Comparison of ENCODE assay signal across 31 cellular contexts in the genomic region with DNA sequence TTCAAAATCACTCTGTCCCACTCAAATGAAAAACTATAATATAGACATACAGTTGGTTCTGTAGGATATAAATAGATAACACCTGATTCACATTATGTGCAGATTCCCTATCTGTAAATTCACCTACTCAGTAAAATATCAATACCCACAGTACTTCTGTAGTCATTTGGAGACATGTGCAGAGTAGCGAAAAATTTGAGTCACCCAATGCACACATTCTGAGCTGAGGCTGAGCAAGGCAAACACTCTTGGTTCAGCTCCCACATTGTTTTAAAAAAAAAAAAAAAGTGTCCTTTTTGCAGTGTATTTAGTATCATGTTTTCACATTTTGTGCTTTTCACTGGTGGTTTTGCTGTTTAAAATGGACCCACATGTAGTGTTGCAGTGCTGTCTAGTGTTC. TPM values are rescaled to one million over a fixed set of nuclear protein-coding genes. Genes with fewer than 3 reads are reported as not detected.
A peak's percentile ranks its signal among the peaks of the same experiment; 100 is the strongest.
DNase-seq lines count a peak whose midpoint lies in the region; ATAC-seq lines count a peak whose summit lies in the region.
"Had no signal": no experiment of that assay in that cellular context is flagged by ENCODE, and none has a peak within 500 bp of the region (broad histone marks: within the 10 kb centered on the region; RNA-seq: fewer than 3 reads in every experiment).

No MANE protein-coding gene starts in this region.

- H3K27me3 Mint-ChIP-seq in activated CD4-positive, alpha-beta T cell treated with anti-CD3 and anti-CD28 coated beads for 36 hours: no peaks in the 10 kb centered on the region
- no peaks in the 10 kb centered on the region for H3K27me3 Mint-ChIP-seq in activated CD4-positive, alpha-beta memory T cell treated with anti-CD3 and anti-CD28 coated beads for 36 hours
- H3K27me3 Mint-ChIP-seq: B cell, brain, naive B cell had no signal

- H3K9ac ChIP-seq in GM23248: no peak overlapping the region

- DNase-seq in activated CD4-positive, alpha-beta T cell treated with anti-CD3 and anti-CD28 coated beads for 36 hours: peak; percentile 11
- no peak for DNase-seq in activated CD4-positive, alpha-beta T cell treated with anti-CD3 and anti-CD28 coated beads, Interleukin-2, amount 50 U/mL, for 4 hours
- peak; percentile 25 for DNase-seq in GM23248
- DNase-seq in epithelial cell of prostate (ENCODE audit: low read depth, low spot score): no peak
- DNase-seq in kidney glomerular epithelial cell (lab: John Stamatoyannopoulos, UW): peak; percentile 14
- DNase-seq in NCI-H69 (lab: John Stamatoyannopoulos, UW): no peak
- no peak for DNase-seq in activated CD4-positive, alpha-beta memory T cell treated with anti-CD3 and anti-CD28 coated beads for 36 hours
- DNase-seq: activated CD4-positive, alpha-beta T cell treated with anti-CD3 and anti-CD28 coated beads, Interleukin-2, amount 50 U/mL, for 48 hours; activated naive CD4-positive, alpha-beta T cell treated with anti-CD3 and anti-CD28 coated beads, Interleukin-2, amount 50 U/mL, for 16 hours; CD8-positive, alpha-beta T cell; cerebellar nuclear complex; dorsolateral prefrontal cortex; immature natural killer cell; naive B cell; NCI-H1048; NCI-H1694 treated with DMSO at 0.1 percent for 48 hours; NCI-H446 treated with DMSO at 0.1 percent for 48 hours; posterior cingulate gyrus; right cardiac atrium; RPMI8226; SJCRH30; stimulated activated CD4-positive, alpha-beta T cell treated with anti-CD3 and anti-CD28 coated beads, Interleukin-2, amount 100 ng/mL, for 48 hours; T1000; tibial artery had no signal

- POLR2A ChIA-PET in activated CD4-positive, alpha-beta T cell treated with anti-CD3 and anti-CD28 coated beads for 36 hours (lab: Charles Lee): no interaction called here
- POLR2A ChIA-PET in activated CD4-positive, alpha-beta memory T cell treated with anti-CD3 and anti-CD28 coated beads for 36 hours (lab: Charles Lee): no interaction called here

- no peaks in the 10 kb centered on the region for H3K27me3 ChIP-seq in GM23248 (replicated peaks; ENCODE audit: insufficient read depth)
- H3K27me3 ChIP-seq: dorsolateral prefrontal cortex, neutrophil, SJCRH30, tibial artery, vagina had no signal

- no peaks in the 10 kb centered on the region for H4K20me1 ChIP-seq in GM23248 (ENCODE audit: insufficient read depth)

- H3K4me1 Mint-ChIP-seq in activated CD4-positive, alpha-beta T cell treated with anti-CD3 and anti-CD28 coated beads for 36 hours: peaks cover 7% of the 10 kb centered on the region
- H3K4me1 Mint-ChIP-seq in activated CD4-positive, alpha-beta memory T cell treated with anti-CD3 and anti-CD28 coated beads for 36 hours (ENCODE audit: low read depth): peaks cover 7% of the 10 kb centered on the region
- H3K4me1 Mint-ChIP-seq: B cell, brain, immature natural killer cell, mesothelial cell of epicardium, naive B cell had no signal

- no peak overlapping the region for H3K4me3 ChIP-seq in GM23248
- H3K4me3 ChIP-seq: dorsolateral prefrontal cortex, SJCRH30, tibial artery, vagina had no signal

- no peaks in the 10 kb centered on the region for H3K9me3 ChIP-seq in GM23248 (ENCODE audit: low read depth)
- H3K9me3 ChIP-seq: neutrophil, tibial artery, vagina had no signal

- H3K36me3 ChIP-seq in GM23248 (ENCODE audit: low read depth): peaks cover 39% of the 10 kb centered on the region

- CTCF ChIA-PET in activated CD4-positive, alpha-beta T cell treated with anti-CD3 and anti-CD28 coated beads for 36 hours (lab: Charles Lee): interaction anchor here (0.7 to 1.1 kb wide), 2 partner anchors 9 to 1307 kb away, joined by 3 read pairs; no protein-coding TSS in a partner anchor
- CTCF ChIA-PET in activated CD4-positive, alpha-beta memory T cell treated with anti-CD3 and anti-CD28 coated beads for 36 hours (lab: Charles Lee): interaction anchor here (0.6 to 1.8 kb wide), 2 partner anchors 81 to 259 kb away, joined by 3 to 5 read pairs; no protein-coding TSS in a partner anchor

- WGBS in GM23248 (ENCODE audit: low coverage in 1 of 2, low lambda C conversion rate in 2 of 2, missing lambda C conversion rate in 2 of 2), 2 experiments: 82 to 94% methylated on average over 1 of the region's 1 CpG

- H3K4me2 ChIP-seq in GM23248 (ENCODE audit: unreplicated experiment): no peak overlapping the region

- intact Hi-C loops in activated CD4-positive, alpha-beta T cell treated with anti-CD3 and anti-CD28 coated beads for 36 hours (cut with DNase I, micrococcal nuclease): loop anchor here in 1 of 2 experiments (5.0 kb wide), 1 partner anchor 72 kb away; no protein-coding TSS in a partner anchor
- intact Hi-C loops in activated CD4-positive, alpha-beta memory T cell treated with anti-CD3 and anti-CD28 coated beads for 36 hours (cut with micrococcal nuclease): no loop called here

- H3K9me3 Mint-ChIP-seq in activated CD4-positive, alpha-beta T cell treated with anti-CD3 and anti-CD28 coated beads for 36 hours (ENCODE audit: low read depth): no peaks in the 10 kb centered on the region
- no peaks in the 10 kb centered on the region for H3K9me3 Mint-ChIP-seq in activated CD4-positive, alpha-beta memory T cell treated with anti-CD3 and anti-CD28 coated beads for 36 hours
- H3K9me3 Mint-ChIP-seq: activated T-helper 2 cell treated with anti-CD3 and anti-CD28 coated beads, Interferon-gamma antibody, Interleukin-2, Interleukin-4, amounts not matched to agents 10 μg/mL and 5 μg/mL and 100 μg/mL, durations not matched to agents 14 hours and 24 hours and 36 hours; CD8-positive, alpha-beta T cell; immature natural killer cell had no signal

- no peaks in the 10 kb centered on the region for H3K9me2 ChIP-seq in GM23248 (ENCODE audit: insufficient read depth)

- ATAC-seq in activated CD4-positive, alpha-beta T cell treated with anti-CD3 and anti-CD28 coated beads for 36 hours: peak; percentile 78
- ATAC-seq in GM18867 (IDR thresholded peaks at IDR 0.05; ENCODE audit: unreplicated experiment): no peak
- ATAC-seq: CD8-positive, alpha-beta T cell; right cardiac atrium had no signal

- no peak overlapping the region for H2AFZ ChIP-seq in GM23248

- no peaks in the 10 kb centered on the region for H3K79me2 ChIP-seq in GM23248 (ENCODE audit: insufficient read depth)

- H3F3A ChIP-seq in GM23248 (ENCODE audit: insufficient read depth): peaks cover 21% of the 10 kb centered on the region

- H3K27ac ChIP-seq in GM23248: no peak overlapping the region
- H3K27ac ChIP-seq in epithelial cell of prostate: peak overlapping the region; percentile 10
- H3K27ac ChIP-seq: neutrophil, SJCRH30, tibial artery, vagina had no signal

- H3K27ac Mint-ChIP-seq in activated CD4-positive, alpha-beta T cell treated with anti-CD3 and anti-CD28 coated beads for 36 hours: no peak overlapping the region
- H3K27ac Mint-ChIP-seq in activated CD4-positive, alpha-beta memory T cell treated with anti-CD3 and anti-CD28 coated beads for 36 hours: no peak overlapping the region
- H3K27ac Mint-ChIP-seq: activated T-helper 2 cell treated with anti-CD3 and anti-CD28 coated beads, Interferon-gamma antibody, Interleukin-2, Interleukin-4, amounts not matched to agents 10 μg/mL and 5 μg/mL and 100 μg/mL, durations not matched to agents 14 hours and 24 hours and 36 hours; B cell; brain; CD8-positive, alpha-beta T cell; mesothelial cell of epicardium; naive B cell had no signal

- H3K4me1 ChIP-seq in GM23248 (ENCODE audit: insufficient read depth): peaks cover 16% of the 10 kb centered on the region
- H3K4me1 ChIP-seq: SJCRH30, tibial artery, vagina had no signal

- in situ Hi-C loops in GM23248 (cut with MboI): no loop called here

- no peak overlapping the region for H3K4me3 Mint-ChIP-seq in activated CD4-positive, alpha-beta T cell treated with anti-CD3 and anti-CD28 coated beads for 36 hours
- H3K4me3 Mint-ChIP-seq in activated CD4-positive, alpha-beta memory T cell treated with anti-CD3 and anti-CD28 coated beads for 36 hours: no peak overlapping the region
- H3K4me3 Mint-ChIP-seq: B cell; brain; CD8-positive, alpha-beta T cell; immature natural killer cell; mesothelial cell of epicardium; naive B cell had no signal

- peaks cover 41% of the 10 kb centered on the region for H3K36me3 Mint-ChIP-seq in activated CD4-positive, alpha-beta T cell treated with anti-CD3 and anti-CD28 coated beads for 36 hours (ENCODE audit: low read depth)
- peaks cover 43% of the 10 kb centered on the region for H3K36me3 Mint-ChIP-seq in activated CD4-positive, alpha-beta memory T cell treated with anti-CD3 and anti-CD28 coated beads for 36 hours

RNA-seq across cellular contexts. Expression of gene BBS10, which starts 27.3 kb away (rescaled TPM):
- 1 to 10 TPM; 3.5 to 4.0 TPM for total RNA-seq in activated CD4-positive, alpha-beta T cell treated with anti-CD3 and anti-CD28 coated beads for 36 hours
- total RNA-seq in GM23248 (2014; rRNA removed; shearing (Covaris generic)): 13.9 and 15.8 TPM in 2 replicates
- polyA plus RNA-seq in GM23248 (2016; fragmentation: Nextera tagmentation; extraction: Ambion mirVana): 14.4 and 16.8 TPM in 2 replicates
- total RNA-seq in activated CD4-positive, alpha-beta memory T cell treated with anti-CD3 and anti-CD28 coated beads for 36 hours: 1 to 10 TPM; 3.2 to 3.4 TPM

Comparison
In these comparisons a context has a peak if more than half of its experiments do, and no peak if none do; other contexts are left out.
1. DNase-seq: peak in activated CD4-positive, alpha-beta T cell treated with anti-CD3 and anti-CD28 coated beads for 36 hours (single experiment), GM23248 (single experiment) and kidney glomerular epithelial cell (single experiment); none in activated CD4-positive, alpha-beta T cell treated with anti-CD3 and anti-CD28 coated beads, Interleukin-2, amount 50 U/mL, for 4 hours (0 of 2), epithelial cell of prostate (single experiment), NCI-H69 (single experiment) and activated CD4-positive, alpha-beta memory T cell treated with anti-CD3 and anti-CD28 coated beads for 36 hours (single experiment).